Comparison of ENCODE assay signal across 9 cellular contexts in the genomic region with DNA sequence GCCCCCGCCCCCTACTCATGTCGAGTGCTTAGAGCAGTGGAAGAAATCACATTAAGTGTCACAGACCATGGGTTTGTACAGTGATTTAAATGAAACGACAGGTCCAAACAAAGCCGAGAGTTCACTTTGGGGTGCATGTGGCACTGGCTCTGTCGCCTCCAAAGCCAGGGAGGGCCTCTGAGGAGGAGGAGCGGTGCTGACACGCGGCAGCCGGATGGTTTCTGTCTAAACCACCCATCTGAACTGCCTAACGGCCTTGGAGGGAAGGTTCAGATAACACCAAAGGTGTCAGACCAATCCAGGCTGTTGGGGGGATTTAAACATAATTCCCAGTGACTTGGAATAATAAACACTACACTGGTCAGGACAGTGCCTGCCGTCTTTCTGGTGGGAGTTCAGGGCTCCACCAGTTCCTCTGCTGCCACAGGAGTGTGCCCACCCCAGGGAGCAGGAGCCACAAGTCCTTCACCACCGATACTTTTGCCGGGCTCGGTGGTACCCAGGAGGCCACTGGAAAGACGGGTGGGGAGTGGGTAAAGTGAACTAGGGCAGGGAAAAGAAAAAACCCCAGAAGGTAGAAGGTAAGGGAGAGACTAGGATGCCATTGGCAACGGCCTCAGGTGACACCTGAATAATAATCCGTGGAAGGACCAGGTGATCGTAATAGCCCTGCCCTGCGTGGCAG.
DNase-seq lines count a peak whose midpoint lies in the region; ATAC-seq and TF ChIP-seq lines count a peak whose summit lies in the region.
"Had no signal": no experiment of that assay in that cellular context is flagged by ENCODE, and none has a peak within 500 bp of the region (broad histone marks: within the 10 kb centered on the region; RNA-seq: fewer than 3 reads in every experiment).

No MANE protein-coding gene starts in this region.

- no peak for DNase-seq in activated CD4-positive, alpha-beta T cell treated with anti-CD3 and anti-CD28 coated beads, Interleukin-2, amount 10 ng/mL, durations not matched to agents 24 days and 14 days
- DNase-seq in activated CD4-positive, alpha-beta T cell treated with anti-CD3 and anti-CD28 coated beads, Interleukin-2, amount 50 U/mL, for 4 hours = no peak
- no peak for DNase-seq in activated naive CD4-positive, alpha-beta T cell treated with anti-CD3 and anti-CD28 coated beads, Interleukin-2, amount 50 U/mL, for 72 hours (ENCODE audit: low spot score in 2 of 2)
- DNase-seq in left lung = no peak
- DNase-seq in putamen (ENCODE audit: low spot score) = no peak
- no peak for DNase-seq in middle frontal gyrus (ENCODE audit: extremely low spot score, low spot score)
- DNase-seq in NCI-H2029 (lab: John Stamatoyannopoulos, UW) = no peak

- 60% methylated on average over 19 of the region's 19 CpGs for WGBS in thymus

- H3K36me3 ChIP-seq in left lung (peaks cover 0 to 6% of the 10 kb centered on the region in 2 donors), thymus (ENCODE audit: control insufficient read depth, insufficient read depth) (peaks cover 17% of the 10 kb centered on the region)

- H3K9me3 ChIP-seq in left lung (no peaks in the 10 kb centered on the region), thymus (ENCODE audit: control insufficient read depth) (no peaks in the 10 kb centered on the region)

- H3K36me3 Mint-ChIP-seq in activated CD4-positive, alpha-beta T cell treated with anti-CD3 and anti-CD28 coated beads, Interleukin-2, amount 10 ng/mL, durations not matched to agents 24 days and 14 days (ENCODE audit: low read depth) = peaks cover 11% of the 10 kb centered on the region
- no peaks in the 10 kb centered on the region for H3K36me3 Mint-ChIP-seq in activated naive CD4-positive, alpha-beta T cell treated with anti-CD3 and anti-CD28 coated beads, Interleukin-2, amount 50 U/mL, for 72 hours

- H3K4me3 ChIP-seq in left lung (no peak overlapping the region), thymus (ENCODE audit: low read length) (peak overlapping the region; percentile 45)

- intact Hi-C loops in activated CD4-positive, alpha-beta T cell treated with anti-CD3 and anti-CD28 coated beads, Interleukin-2, amount 10 ng/mL, durations not matched to agents 24 days and 14 days (cut with micrococcal nuclease) = loop anchor here (2.0 to 5.0 kb wide), 2 partner anchors 94 to 207 kb away; a partner anchor contains a TSS
- intact Hi-C loops in left lung (cut with DNase I) = no loop called here

- TF ChIP-seq CTCF in left lung (IDR thresholded peaks at IDR 0.05) = no peak

- H3K27me3 ChIP-seq in left lung = no peaks in the 10 kb centered on the region
- no peaks in the 10 kb centered on the region for H3K27me3 ChIP-seq in thymus (ENCODE audit: control insufficient read depth, insufficient read depth)

- peaks cover 47% of the 10 kb centered on the region for H3K4me1 Mint-ChIP-seq in activated CD4-positive, alpha-beta T cell treated with anti-CD3 and anti-CD28 coated beads, Interleukin-2, amount 10 ng/mL, durations not matched to agents 24 days and 14 days

- H3K4me1 ChIP-seq in left lung = peaks cover 24 to 52% of the 10 kb centered on the region in 2 donors
- peaks cover 38% of the 10 kb centered on the region for H3K4me1 ChIP-seq in thymus (ENCODE audit: control insufficient read depth, insufficient read depth, low read length)

- H3K9me3 Mint-ChIP-seq in activated CD4-positive, alpha-beta T cell treated with anti-CD3 and anti-CD28 coated beads, Interleukin-2, amount 10 ng/mL, durations not matched to agents 24 days and 14 days = no peaks in the 10 kb centered on the region
- no peaks in the 10 kb centered on the region for H3K9me3 Mint-ChIP-seq in activated naive CD4-positive, alpha-beta T cell treated with anti-CD3 and anti-CD28 coated beads, Interleukin-2, amount 50 U/mL, for 72 hours

- peak overlapping the region; percentile 81 for H3K4me3 Mint-ChIP-seq in activated CD4-positive, alpha-beta T cell treated with anti-CD3 and anti-CD28 coated beads, Interleukin-2, amount 10 ng/mL, durations not matched to agents 24 days and 14 days

- no peak for ATAC-seq in activated naive CD4-positive, alpha-beta T cell treated with anti-CD3 and anti-CD28 coated beads, Interleukin-2, amount 50 U/mL, for 72 hours
- no peak for ATAC-seq in left lung

- H3K27me3 Mint-ChIP-seq in activated CD4-positive, alpha-beta T cell treated with anti-CD3 and anti-CD28 coated beads, Interleukin-2, amount 10 ng/mL, durations not matched to agents 24 days and 14 days = no peaks in the 10 kb centered on the region
- H3K27me3 Mint-ChIP-seq: progenitor cell of endocrine pancreas had no signal

- peak overlapping the region; percentile 66 to 79 for H3K27ac ChIP-seq in left lung
- peak overlapping the region; percentile 84 for H3K27ac ChIP-seq in thymus (ENCODE audit: low read depth)

- peak overlapping the region; percentile 94 for H3K27ac Mint-ChIP-seq in activated CD4-positive, alpha-beta T cell treated with anti-CD3 and anti-CD28 coated beads, Interleukin-2, amount 10 ng/mL, durations not matched to agents 24 days and 14 days
- H3K27ac Mint-ChIP-seq in activated naive CD4-positive, alpha-beta T cell treated with anti-CD3 and anti-CD28 coated beads, Interleukin-2, amount 50 U/mL, for 72 hours = peak overlapping the region; percentile 84 to 86
- H3K27ac Mint-ChIP-seq: progenitor cell of endocrine pancreas had no signal
